Comparison of ENCODE assay signal across 1 cellular context in genomic region chr17:1434150-1434549, GRCh38.
TF ChIP-seq lines count a peak whose summit lies in the region.

No MANE protein-coding gene starts in this region.

TF ChIP-seq in GM23338, 12 proteins besides CTCF, POLR2A, EP300 and RAD21 (continued from another document):
- TF ChIP-seq, protein P1, sequence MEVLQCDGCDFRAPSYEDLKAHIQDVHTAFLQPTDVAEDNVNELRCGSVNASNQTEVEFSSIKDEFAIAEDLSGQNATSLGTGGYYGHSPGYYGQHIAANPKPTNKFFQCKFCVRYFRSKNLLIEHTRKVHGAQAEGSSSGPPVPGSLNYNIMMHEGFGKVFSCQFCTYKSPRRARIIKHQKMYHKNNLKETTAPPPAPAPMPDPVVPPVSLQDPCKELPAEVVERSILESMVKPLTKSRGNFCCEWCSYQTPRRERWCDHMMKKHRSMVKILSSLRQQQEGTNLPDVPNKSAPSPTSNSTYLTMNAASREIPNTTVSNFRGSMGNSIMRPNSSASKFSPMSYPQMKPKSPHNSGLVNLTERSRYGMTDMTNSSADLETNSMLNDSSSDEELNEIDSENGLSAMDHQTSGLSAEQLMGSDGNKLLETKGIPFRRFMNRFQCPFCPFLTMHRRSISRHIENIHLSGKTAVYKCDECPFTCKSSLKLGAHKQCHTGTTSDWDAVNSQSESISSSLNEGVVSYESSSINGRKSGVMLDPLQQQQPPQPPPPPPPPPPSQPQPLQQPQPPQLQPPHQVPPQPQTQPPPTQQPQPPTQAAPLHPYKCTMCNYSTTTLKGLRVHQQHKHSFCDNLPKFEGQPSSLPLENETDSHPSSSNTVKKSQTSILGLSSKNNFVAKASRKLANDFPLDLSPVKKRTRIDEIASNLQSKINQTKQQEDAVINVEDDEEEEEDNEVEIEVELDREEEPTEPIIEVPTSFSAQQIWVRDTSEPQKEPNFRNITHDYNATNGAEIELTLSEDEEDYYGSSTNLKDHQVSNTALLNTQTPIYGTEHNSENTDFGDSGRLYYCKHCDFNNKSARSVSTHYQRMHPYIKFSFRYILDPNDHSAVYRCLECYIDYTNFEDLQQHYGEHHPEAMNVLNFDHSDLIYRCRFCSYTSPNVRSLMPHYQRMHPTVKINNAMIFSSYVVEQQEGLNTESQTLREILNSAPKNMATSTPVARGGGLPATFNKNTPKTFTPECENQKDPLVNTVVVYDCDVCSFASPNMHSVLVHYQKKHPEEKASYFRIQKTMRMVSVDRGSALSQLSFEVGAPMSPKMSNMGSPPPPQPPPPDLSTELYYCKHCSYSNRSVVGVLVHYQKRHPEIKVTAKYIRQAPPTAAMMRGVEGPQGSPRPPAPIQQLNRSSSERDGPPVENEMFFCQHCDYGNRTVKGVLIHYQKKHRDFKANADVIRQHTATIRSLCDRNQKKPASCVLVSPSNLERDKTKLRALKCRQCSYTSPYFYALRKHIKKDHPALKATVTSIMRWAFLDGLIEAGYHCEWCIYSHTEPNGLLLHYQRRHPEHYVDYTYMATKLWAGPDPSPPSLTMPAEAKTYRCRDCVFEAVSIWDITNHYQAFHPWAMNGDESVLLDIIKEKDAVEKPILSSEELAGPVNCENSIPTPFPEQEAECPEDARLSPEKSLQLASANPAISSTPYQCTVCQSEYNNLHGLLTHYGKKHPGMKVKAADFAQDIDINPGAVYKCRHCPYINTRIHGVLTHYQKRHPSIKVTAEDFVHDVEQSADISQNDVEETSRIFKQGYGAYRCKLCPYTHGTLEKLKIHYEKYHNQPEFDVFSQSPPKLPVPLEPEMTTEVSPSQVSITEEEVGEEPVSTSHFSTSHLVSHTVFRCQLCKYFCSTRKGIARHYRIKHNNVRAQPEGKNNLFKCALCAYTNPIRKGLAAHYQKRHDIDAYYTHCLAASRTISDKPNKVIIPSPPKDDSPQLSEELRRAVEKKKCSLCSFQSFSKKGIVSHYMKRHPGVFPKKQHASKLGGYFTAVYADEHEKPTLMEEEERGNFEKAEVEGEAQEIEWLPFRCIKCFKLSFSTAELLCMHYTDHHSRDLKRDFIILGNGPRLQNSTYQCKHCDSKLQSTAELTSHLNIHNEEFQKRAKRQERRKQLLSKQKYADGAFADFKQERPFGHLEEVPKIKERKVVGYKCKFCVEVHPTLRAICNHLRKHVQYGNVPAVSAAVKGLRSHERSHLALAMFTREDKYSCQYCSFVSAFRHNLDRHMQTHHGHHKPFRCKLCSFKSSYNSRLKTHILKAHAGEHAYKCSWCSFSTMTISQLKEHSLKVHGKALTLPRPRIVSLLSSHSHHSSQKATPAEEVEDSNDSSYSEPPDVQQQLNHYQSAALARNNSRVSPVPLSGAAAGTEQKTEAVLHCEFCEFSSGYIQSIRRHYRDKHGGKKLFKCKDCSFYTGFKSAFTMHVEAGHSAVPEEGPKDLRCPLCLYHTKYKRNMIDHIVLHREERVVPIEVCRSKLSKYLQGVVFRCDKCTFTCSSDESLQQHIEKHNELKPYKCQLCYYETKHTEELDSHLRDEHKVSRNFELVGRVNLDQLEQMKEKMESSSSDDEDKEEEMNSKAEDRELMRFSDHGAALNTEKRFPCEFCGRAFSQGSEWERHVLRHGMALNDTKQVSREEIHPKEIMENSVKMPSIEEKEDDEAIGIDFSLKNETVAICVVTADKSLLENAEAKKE (CRISPR knock-in tag; IDR thresholded peaks at IDR 0.05): no peak
- no peak for TF ChIP-seq JUNB (IDR thresholded peaks at IDR 0.05; ENCODE audit: unreplicated experiment)
- no peak for TF ChIP-seq POLR2AphosphoS5 (IDR thresholded peaks at IDR 0.05; ENCODE audit: low read depth)
- TF ChIP-seq, protein P2, sequence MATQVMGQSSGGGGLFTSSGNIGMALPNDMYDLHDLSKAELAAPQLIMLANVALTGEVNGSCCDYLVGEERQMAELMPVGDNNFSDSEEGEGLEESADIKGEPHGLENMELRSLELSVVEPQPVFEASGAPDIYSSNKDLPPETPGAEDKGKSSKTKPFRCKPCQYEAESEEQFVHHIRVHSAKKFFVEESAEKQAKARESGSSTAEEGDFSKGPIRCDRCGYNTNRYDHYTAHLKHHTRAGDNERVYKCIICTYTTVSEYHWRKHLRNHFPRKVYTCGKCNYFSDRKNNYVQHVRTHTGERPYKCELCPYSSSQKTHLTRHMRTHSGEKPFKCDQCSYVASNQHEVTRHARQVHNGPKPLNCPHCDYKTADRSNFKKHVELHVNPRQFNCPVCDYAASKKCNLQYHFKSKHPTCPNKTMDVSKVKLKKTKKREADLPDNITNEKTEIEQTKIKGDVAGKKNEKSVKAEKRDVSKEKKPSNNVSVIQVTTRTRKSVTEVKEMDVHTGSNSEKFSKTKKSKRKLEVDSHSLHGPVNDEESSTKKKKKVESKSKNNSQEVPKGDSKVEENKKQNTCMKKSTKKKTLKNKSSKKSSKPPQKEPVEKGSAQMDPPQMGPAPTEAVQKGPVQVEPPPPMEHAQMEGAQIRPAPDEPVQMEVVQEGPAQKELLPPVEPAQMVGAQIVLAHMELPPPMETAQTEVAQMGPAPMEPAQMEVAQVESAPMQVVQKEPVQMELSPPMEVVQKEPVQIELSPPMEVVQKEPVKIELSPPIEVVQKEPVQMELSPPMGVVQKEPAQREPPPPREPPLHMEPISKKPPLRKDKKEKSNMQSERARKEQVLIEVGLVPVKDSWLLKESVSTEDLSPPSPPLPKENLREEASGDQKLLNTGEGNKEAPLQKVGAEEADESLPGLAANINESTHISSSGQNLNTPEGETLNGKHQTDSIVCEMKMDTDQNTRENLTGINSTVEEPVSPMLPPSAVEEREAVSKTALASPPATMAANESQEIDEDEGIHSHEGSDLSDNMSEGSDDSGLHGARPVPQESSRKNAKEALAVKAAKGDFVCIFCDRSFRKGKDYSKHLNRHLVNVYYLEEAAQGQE (IDR thresholded peaks at IDR 0.05; ENCODE audit: unreplicated experiment): no peak
- no peak for TF ChIP-seq EZH2phosphoT487 (IDR thresholded peaks at IDR 0.05; ENCODE audit: unreplicated experiment)
- no peak for TF ChIP-seq CREB1 (CRISPR knock-in tag; IDR thresholded peaks at IDR 0.05; ENCODE audit: low read depth)
- TF ChIP-seq ETS1 (IDR thresholded peaks at IDR 0.05): no peak
- TF ChIP-seq ZNF114 (CRISPR knock-in tag; IDR thresholded peaks at IDR 0.05): no peak
